In the genomic region with DNA sequence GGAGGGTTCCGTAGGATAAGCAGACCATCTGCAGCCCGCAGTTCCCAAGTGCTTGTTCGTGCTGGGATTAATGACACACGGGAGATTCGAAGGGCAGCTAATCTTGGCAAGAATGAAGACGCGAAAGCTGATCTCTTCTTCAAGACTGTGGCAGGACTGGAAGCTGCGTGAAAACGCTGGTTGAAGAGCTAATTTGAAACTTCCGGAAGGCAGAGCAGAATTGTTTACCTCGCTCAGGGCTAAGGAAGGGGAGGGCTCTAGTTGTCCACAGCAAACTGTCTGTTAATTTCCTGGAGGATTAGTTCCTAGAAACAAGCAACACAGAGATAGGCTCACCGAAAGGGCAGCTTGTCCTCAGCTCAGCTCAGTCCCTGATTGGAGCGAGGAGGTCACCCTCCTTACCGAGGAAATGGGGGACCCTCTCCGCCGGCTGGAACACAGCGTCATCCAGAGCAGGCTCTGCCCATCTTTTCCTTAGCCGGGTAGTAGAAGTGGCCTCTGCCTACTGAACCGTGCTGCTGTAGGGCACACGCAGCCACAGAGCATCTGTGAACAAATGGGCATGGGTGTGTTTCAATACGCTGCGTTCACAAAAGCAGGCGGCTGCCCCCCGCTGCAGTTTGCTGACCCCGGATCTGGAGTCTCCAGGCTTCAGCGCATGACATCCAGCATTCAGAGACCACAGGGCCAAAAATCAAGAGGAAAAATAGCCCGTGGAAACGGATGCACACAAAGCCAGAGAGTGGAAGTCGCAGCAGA, we compare ENCODE assay signal across 1 cellular context.
TF ChIP-seq lines count a peak whose summit lies in the region.

No MANE protein-coding gene starts in this region.

TF ChIP-seq in K562, 482 proteins besides CTCF, POLR2A, EP300 and RAD21 (continued from another document and continues in another):
- TF ChIP-seq, protein P1, sequence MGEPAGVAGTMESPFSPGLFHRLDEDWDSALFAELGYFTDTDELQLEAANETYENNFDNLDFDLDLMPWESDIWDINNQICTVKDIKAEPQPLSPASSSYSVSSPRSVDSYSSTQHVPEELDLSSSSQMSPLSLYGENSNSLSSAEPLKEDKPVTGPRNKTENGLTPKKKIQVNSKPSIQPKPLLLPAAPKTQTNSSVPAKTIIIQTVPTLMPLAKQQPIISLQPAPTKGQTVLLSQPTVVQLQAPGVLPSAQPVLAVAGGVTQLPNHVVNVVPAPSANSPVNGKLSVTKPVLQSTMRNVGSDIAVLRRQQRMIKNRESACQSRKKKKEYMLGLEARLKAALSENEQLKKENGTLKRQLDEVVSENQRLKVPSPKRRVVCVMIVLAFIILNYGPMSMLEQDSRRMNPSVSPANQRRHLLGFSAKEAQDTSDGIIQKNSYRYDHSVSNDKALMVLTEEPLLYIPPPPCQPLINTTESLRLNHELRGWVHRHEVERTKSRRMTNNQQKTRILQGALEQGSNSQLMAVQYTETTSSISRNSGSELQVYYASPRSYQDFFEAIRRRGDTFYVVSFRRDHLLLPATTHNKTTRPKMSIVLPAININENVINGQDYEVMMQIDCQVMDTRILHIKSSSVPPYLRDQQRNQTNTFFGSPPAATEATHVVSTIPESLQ (CRISPR knock-in tag; IDR thresholded peaks at IDR 0.05), result 0 out of 2 replicates have a peak, but pooled peaks have one; percentile 76
- TF ChIP-seq ZNF583 (CRISPR knock-in tag; IDR thresholded peaks at IDR 0.05) (no peak; the same call in 1 of the 2 replicates), GABPA (tag; conservative IDR thresholded peaks at IDR 0.05; ENCODE audit: low read depth) (peak; percentile 81), KAT8 (IDR thresholded peaks at IDR 0.05; ENCODE audit: low read depth) (no peak), SRF (CRISPR knock-in tag; IDR thresholded peaks at IDR 0.05) (no peak), KDM5B (IDR thresholded peaks at IDR 0.05; ENCODE audit: insufficient replicate concordance, low read depth, low read length) (peak; percentile 86), MTA3 (IDR thresholded peaks at IDR 0.05; ENCODE audit: borderline replicate concordance) (peak; percentile 85), SMARCE1 (IDR thresholded peaks at IDR 0.05) (peak; percentile 15; the same call in 1 of the 2 replicates), ZNF3 (CRISPR knock-in tag; IDR thresholded peaks at IDR 0.05) (no peak), NR1H2 (CRISPR knock-in tag; IDR thresholded peaks at IDR 0.05) (no peak), PHTF2 (CRISPR knock-in tag; IDR thresholded peaks at IDR 0.05) (no peak), JUND (IDR thresholded peaks at IDR 0.05; ENCODE audit: borderline replicate concordance, low read depth, low read length) (peak; percentile 47; the same call in 1 of the 2 replicates), JUND (tag; IDR thresholded peaks at IDR 0.05; ENCODE audit: borderline replicate concordance, low read depth, low read length) (peak; percentile 70; the same call in 2 of the 3 replicates), ASH1L (IDR thresholded peaks at IDR 0.05; ENCODE audit: borderline replicate concordance, low read depth, partially characterized antibody) (peak; percentile 17), CXXC5 (CRISPR knock-in tag; IDR thresholded peaks at IDR 0.05) (peak; percentile 61), ZBTB1 (CRISPR knock-in tag; IDR thresholded peaks at IDR 0.05; ENCODE audit: borderline replicate concordance, low read depth) (no peak), RBBP5 (IDR thresholded peaks at IDR 0.05; ENCODE audit: borderline replicate concordance, insufficient read depth, low read length, poor library complexity, severe bottlenecking) (no peak), TAF7 (tag; IDR thresholded peaks at IDR 0.05) (0 out of 2 replicates have a peak, but pooled peaks have one; percentile 49), ETV6 (IDR thresholded peaks at IDR 0.05; ENCODE audit: borderline replicate concordance in 1 of 2, low read depth in 2 of 2, low read length in 1 of 2) (no peak), ETV6 (CRISPR knock-in tag; IDR thresholded peaks at IDR 0.05; ENCODE audit: borderline replicate concordance) (no peak), ZKSCAN8 (CRISPR knock-in tag; IDR thresholded peaks at IDR 0.05) (peak; percentile 69; the same call in 1 of the 2 replicates), ZNF354B (CRISPR knock-in tag; IDR thresholded peaks at IDR 0.05) (no peak)
- TF ChIP-seq, protein P2, sequence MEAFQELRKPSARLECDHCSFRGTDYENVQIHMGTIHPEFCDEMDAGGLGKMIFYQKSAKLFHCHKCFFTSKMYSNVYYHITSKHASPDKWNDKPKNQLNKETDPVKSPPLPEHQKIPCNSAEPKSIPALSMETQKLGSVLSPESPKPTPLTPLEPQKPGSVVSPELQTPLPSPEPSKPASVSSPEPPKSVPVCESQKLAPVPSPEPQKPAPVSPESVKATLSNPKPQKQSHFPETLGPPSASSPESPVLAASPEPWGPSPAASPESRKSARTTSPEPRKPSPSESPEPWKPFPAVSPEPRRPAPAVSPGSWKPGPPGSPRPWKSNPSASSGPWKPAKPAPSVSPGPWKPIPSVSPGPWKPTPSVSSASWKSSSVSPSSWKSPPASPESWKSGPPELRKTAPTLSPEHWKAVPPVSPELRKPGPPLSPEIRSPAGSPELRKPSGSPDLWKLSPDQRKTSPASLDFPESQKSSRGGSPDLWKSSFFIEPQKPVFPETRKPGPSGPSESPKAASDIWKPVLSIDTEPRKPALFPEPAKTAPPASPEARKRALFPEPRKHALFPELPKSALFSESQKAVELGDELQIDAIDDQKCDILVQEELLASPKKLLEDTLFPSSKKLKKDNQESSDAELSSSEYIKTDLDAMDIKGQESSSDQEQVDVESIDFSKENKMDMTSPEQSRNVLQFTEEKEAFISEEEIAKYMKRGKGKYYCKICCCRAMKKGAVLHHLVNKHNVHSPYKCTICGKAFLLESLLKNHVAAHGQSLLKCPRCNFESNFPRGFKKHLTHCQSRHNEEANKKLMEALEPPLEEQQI (IDR thresholded peaks at IDR 0.05), result no peak
- TF ChIP-seq, protein P3, sequence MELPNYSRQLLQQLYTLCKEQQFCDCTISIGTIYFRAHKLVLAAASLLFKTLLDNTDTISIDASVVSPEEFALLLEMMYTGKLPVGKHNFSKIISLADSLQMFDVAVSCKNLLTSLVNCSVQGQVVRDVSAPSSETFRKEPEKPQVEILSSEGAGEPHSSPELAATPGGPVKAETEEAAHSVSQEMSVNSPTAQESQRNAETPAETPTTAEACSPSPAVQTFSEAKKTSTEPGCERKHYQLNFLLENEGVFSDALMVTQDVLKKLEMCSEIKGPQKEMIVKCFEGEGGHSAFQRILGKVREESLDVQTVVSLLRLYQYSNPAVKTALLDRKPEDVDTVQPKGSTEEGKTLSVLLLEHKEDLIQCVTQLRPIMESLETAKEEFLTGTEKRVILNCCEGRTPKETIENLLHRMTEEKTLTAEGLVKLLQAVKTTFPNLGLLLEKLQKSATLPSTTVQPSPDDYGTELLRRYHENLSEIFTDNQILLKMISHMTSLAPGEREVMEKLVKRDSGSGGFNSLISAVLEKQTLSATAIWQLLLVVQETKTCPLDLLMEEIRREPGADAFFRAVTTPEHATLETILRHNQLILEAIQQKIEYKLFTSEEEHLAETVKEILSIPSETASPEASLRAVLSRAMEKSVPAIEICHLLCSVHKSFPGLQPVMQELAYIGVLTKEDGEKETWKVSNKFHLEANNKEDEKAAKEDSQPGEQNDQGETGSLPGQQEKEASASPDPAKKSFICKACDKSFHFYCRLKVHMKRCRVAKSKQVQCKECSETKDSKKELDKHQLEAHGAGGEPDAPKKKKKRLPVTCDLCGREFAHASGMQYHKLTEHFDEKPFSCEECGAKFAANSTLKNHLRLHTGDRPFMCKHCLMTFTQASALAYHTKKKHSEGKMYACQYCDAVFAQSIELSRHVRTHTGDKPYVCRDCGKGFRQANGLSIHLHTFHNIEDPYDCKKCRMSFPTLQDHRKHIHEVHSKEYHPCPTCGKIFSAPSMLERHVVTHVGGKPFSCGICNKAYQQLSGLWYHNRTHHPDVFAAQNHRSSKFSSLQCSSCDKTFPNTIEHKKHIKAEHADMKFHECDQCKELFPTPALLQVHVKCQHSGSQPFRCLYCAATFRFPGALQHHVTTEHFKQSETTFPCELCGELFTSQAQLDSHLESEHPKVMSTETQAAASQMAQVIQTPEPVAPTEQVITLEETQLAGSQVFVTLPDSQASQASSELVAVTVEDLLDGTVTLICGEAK (IDR thresholded peaks at IDR 0.05), result peak; percentile 58
- TF ChIP-seq, protein P3 (CRISPR knock-in tag; IDR thresholded peaks at IDR 0.05), result no peak
- TF ChIP-seq, protein P4, sequence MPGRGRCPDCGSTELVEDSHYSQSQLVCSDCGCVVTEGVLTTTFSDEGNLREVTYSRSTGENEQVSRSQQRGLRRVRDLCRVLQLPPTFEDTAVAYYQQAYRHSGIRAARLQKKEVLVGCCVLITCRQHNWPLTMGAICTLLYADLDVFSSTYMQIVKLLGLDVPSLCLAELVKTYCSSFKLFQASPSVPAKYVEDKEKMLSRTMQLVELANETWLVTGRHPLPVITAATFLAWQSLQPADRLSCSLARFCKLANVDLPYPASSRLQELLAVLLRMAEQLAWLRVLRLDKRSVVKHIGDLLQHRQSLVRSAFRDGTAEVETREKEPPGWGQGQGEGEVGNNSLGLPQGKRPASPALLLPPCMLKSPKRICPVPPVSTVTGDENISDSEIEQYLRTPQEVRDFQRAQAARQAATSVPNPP (IDR thresholded peaks at IDR 0.05; ENCODE audit: borderline replicate concordance, insufficient read depth, insufficient read length), result no peak
- TF ChIP-seq, protein P5, sequence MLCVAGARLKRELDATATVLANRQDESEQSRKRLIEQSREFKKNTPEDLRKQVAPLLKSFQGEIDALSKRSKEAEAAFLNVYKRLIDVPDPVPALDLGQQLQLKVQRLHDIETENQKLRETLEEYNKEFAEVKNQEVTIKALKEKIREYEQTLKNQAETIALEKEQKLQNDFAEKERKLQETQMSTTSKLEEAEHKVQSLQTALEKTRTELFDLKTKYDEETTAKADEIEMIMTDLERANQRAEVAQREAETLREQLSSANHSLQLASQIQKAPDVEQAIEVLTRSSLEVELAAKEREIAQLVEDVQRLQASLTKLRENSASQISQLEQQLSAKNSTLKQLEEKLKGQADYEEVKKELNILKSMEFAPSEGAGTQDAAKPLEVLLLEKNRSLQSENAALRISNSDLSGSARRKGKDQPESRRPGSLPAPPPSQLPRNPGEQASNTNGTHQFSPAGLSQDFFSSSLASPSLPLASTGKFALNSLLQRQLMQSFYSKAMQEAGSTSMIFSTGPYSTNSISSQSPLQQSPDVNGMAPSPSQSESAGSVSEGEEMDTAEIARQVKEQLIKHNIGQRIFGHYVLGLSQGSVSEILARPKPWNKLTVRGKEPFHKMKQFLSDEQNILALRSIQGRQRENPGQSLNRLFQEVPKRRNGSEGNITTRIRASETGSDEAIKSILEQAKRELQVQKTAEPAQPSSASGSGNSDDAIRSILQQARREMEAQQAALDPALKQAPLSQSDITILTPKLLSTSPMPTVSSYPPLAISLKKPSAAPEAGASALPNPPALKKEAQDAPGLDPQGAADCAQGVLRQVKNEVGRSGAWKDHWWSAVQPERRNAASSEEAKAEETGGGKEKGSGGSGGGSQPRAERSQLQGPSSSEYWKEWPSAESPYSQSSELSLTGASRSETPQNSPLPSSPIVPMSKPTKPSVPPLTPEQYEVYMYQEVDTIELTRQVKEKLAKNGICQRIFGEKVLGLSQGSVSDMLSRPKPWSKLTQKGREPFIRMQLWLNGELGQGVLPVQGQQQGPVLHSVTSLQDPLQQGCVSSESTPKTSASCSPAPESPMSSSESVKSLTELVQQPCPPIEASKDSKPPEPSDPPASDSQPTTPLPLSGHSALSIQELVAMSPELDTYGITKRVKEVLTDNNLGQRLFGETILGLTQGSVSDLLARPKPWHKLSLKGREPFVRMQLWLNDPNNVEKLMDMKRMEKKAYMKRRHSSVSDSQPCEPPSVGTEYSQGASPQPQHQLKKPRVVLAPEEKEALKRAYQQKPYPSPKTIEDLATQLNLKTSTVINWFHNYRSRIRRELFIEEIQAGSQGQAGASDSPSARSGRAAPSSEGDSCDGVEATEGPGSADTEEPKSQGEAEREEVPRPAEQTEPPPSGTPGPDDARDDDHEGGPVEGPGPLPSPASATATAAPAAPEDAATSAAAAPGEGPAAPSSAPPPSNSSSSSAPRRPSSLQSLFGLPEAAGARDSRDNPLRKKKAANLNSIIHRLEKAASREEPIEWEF (CRISPR knock-in tag; IDR thresholded peaks at IDR 0.05), result no peak
- TF ChIP-seq, protein P6, sequence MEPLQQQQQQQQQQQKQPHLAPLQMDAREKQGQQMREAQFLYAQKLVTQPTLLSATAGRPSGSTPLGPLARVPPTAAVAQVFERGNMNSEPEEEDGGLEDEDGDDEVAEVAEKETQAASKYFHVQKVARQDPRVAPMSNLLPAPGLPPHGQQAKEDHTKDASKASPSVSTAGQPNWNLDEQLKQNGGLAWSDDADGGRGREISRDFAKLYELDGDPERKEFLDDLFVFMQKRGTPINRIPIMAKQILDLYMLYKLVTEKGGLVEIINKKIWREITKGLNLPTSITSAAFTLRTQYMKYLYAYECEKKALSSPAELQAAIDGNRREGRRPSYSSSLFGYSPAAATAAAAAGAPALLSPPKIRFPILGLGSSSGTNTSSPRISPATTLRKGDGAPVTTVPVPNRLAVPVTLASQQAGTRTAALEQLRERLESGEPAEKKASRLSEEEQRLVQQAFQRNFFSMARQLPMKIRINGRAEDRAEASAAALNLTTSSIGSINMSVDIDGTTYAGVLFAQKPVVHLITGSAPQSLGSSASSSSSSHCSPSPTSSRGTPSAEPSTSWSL (CRISPR knock-in tag; IDR thresholded peaks at IDR 0.05; ENCODE audit: borderline replicate concordance), result no peak
